ENCODE assay signal across 17 cellular contexts in genomic region chr12:48078901-48079300, GRCh38. TPM values are rescaled to one million over a fixed set of nuclear protein-coding genes. Genes with fewer than 3 reads are reported as not detected.
A peak's percentile ranks its signal among the peaks of the same experiment; 100 is the strongest.
DNase-seq lines count a peak whose midpoint lies in the region; ATAC-seq and TF ChIP-seq lines count a peak whose summit lies in the region.
"Had no signal": no experiment of that assay in that cellular context is flagged by ENCODE, and none has a peak within 500 bp of the region (broad histone marks: within the 10 kb centered on the region; RNA-seq: fewer than 3 reads in every experiment).

No MANE protein-coding gene starts in this region.

- H4K91ac ChIP-seq in IMR-90 (ENCODE audit: insufficient read depth, low read depth, low read length), result peak overlapping the region; percentile 60

- H3K18ac ChIP-seq in IMR-90 (ENCODE audit: low read depth, low read length), result peak overlapping the region; percentile 71; the same call in 1 of the 2 replicates

- H4K20me1 ChIP-seq in IMR-90 (ENCODE audit: insufficient read depth, low read length), result no peaks in the 10 kb centered on the region

- no peaks in the 10 kb centered on the region for H3K9me1 ChIP-seq in IMR-90 (ENCODE audit: insufficient read depth, low read length)

- no TSS peak for BruUV-seq in IMR-90 (replicated peaks; lab: Mats Ljungman, UMichigan)

- peak overlapping the region; percentile 69; the same call in 1 of the 2 replicates for H3K56ac ChIP-seq in IMR-90 (ENCODE audit: extremely low read depth, insufficient read depth, low read length)

- H3K4me3 ChIP-seq in AG09309 (ENCODE audit: control insufficient read depth, low read depth, low read length), result no peak overlapping the region
- H3K4me3 ChIP-seq in IMR-90 (ENCODE audit: insufficient read depth, low read depth, low read length), result no peak overlapping the region
- H3K4me3 ChIP-seq in foreskin fibroblast (ENCODE audit: low read depth in 1 of 2, low read length in 2 of 2), result no peak overlapping the region
- no peak overlapping the region for H3K4me3 ChIP-seq in prostate gland
- H3K4me3 ChIP-seq: A549, left ventricle myocardium inferior, testis had no signal

- no peak for TF ChIP-seq POLR2A in IMR-90 (IDR thresholded peaks at IDR 0.05; ENCODE audit: low read depth, low read length)
- TF ChIP-seq POLR2A in prostate gland (IDR thresholded peaks at IDR 0.05), result no peak

- no peaks in the 10 kb centered on the region; a peak in 1 of 4 replicates for H3K79me1 ChIP-seq in IMR-90 (ENCODE audit: low read depth in 1 of 2, low read length in 2 of 2)

- no peaks in the 10 kb centered on the region for H3K27me3 ChIP-seq in IMR-90 (ENCODE audit: control insufficient read depth, insufficient read depth, low read length)
- H3K27me3 ChIP-seq in prostate gland (replicated peaks; ENCODE audit: insufficient read depth), result no peaks in the 10 kb centered on the region
- H3K27me3 ChIP-seq: testis had no signal

- no peak overlapping the region for H2AK9ac ChIP-seq in IMR-90 (replicated peaks; ENCODE audit: low read depth, low read length, poor library complexity)

- 92% methylated on average over 2 of the region's 5 CpGs; no CpG with 5 or more reads in 1 of the 2 experiments for WGBS in IMR-90 (ENCODE audit: extremely low coverage in 2 of 2, insufficient read length in 1 of 2), 2 experiments
- WGBS in prostate gland, result 94% methylated on average over 5 of the region's 5 CpGs

- H2AFZ ChIP-seq in IMR-90 (replicated peaks; ENCODE audit: low read length, poor library complexity), result no peak overlapping the region

- peak overlapping the region; percentile 81 for H3K27ac ChIP-seq in IMR-90 (ENCODE audit: insufficient read depth, low read length)
- no peak overlapping the region for H3K27ac ChIP-seq in prostate gland
- H3K27ac ChIP-seq: A549, left ventricle myocardium inferior, testis had no signal

- peak overlapping the region; percentile 83 for H2BK5ac ChIP-seq in IMR-90 (ENCODE audit: low read depth, low read length, poor library complexity, severe bottlenecking)

- H3K4ac ChIP-seq in IMR-90 (ENCODE audit: low read depth, low read length), result no peak overlapping the region

- H3K14ac ChIP-seq in IMR-90 (replicated peaks; ENCODE audit: low read depth, low read length), result peak overlapping the region; percentile 87

- H4K8ac ChIP-seq in IMR-90 (ENCODE audit: low read depth in 2 of 2, low read length in 2 of 2), result peak overlapping the region in 1 of 2 experiments; percentile 77; a peak in 2 of 4 replicates

- peak overlapping the region; percentile 63 for H3K9ac ChIP-seq in IMR-90 (ENCODE audit: low read depth, low read length)

- no peak overlapping the region; the same call in 1 of the 2 replicates for H2BK120ac ChIP-seq in IMR-90 (ENCODE audit: low read depth, low read length)

- DNase-seq in AG09309 (ENCODE audit: low read depth) (peak; percentile 17), IMR-90 (peak; percentile 64), amniotic epithelial cell (ENCODE audit: low read depth) (peak; percentile 71), foreskin fibroblast (peak; percentile 67 to 84), KBM-7 (no peak), epidermal melanocyte (ENCODE audit: insufficient read length, low spot score) (no peak), prostate gland (ENCODE audit: low spot score) (no peak)
- no peak for DNase-seq in activated CD4-positive, alpha-beta T cell treated with anti-CD3 and anti-CD28 coated beads for 48 hours
- DNase-seq: activated CD4-positive, alpha-beta T cell treated with anti-CD3 and anti-CD28 coated beads for 36 hours; activated naive CD8-positive, alpha-beta T cell treated with anti-CD3 and anti-CD28 coated beads, Interleukin-2, amount 50 U/mL, for 24 hours; activated T-cell treated with anti-CD3 and anti-CD28 coated beads, Interleukin-2, amount 50 U/mL, for 4 hours; Caco-2; left ventricle myocardium inferior; NCI-H1092; testis had no signal

- peak; percentile 92 for ATAC-seq in IMR-90 (ENCODE audit: low read depth)
- ATAC-seq: A549; activated CD4-positive, alpha-beta T cell treated with anti-CD3 and anti-CD28 coated beads for 36 hours; activated naive CD8-positive, alpha-beta T cell treated with anti-CD3 and anti-CD28 coated beads, Interleukin-2, amount 50 U/mL, for 24 hours; activated T-cell treated with anti-CD3 and anti-CD28 coated beads, Interleukin-2, amount 50 U/mL, for 4 hours; Right ventricle myocardium inferior had no signal

- POLR2A ChIA-PET in IMR-90 (lab: Charles Lee; ENCODE audit: unreplicated experiment), result no interaction called here

- dilution Hi-C loops in IMR-90 (cut with HindIII; ENCODE audit: low sequenced_read_pairs, unreplicated experiment), result no loop called here

- H3K9me3 ChIP-seq in IMR-90 (ENCODE audit: control insufficient read depth, insufficient read depth, low read length), result no peaks in the 10 kb centered on the region
- H3K9me3 ChIP-seq in prostate gland, result no peaks in the 10 kb centered on the region
- H3K9me3 ChIP-seq: A549, left ventricle myocardium inferior, testis had no signal

- CTCF ChIA-PET in IMR-90 (lab: Yijun Ruan, JAX), result no interaction called here

- no peak for TF ChIP-seq CTCF in AG09309 (IDR thresholded peaks at IDR 0.05; ENCODE audit: control insufficient read depth, insufficient read depth, low read depth, low read length, missing control alignments)
- TF ChIP-seq CTCF in IMR-90 (conservative IDR thresholded peaks at IDR 0.05; ENCODE audit: low read depth, low read length), result no peak
- no peak for TF ChIP-seq CTCF in foreskin fibroblast (IDR thresholded peaks at IDR 0.05; ENCODE audit: low read depth, low read length)
- TF ChIP-seq CTCF in prostate gland (IDR thresholded peaks at IDR 0.05), result no peak

- H3K23ac ChIP-seq in IMR-90 (ENCODE audit: low read depth, low read length), result no peak overlapping the region

- no peaks in the 10 kb centered on the region for H3K4me1 ChIP-seq in IMR-90 (ENCODE audit: control insufficient read depth, insufficient read depth, low read length)
- no peaks in the 10 kb centered on the region for H3K4me1 ChIP-seq in prostate gland (replicated peaks)
- H3K4me1 ChIP-seq: A549, Caco-2, testis had no signal

- H2BK15ac ChIP-seq in IMR-90 (ENCODE audit: low read depth, low read length), result no peak overlapping the region; the same call in 2 of the 3 replicates

- no peak overlapping the region for H2AK5ac ChIP-seq in IMR-90 (ENCODE audit: low read depth, low read length)

- peak overlapping the region; percentile 89; the same call in 1 of the 2 replicates for H4K5ac ChIP-seq in IMR-90 (ENCODE audit: low read depth, low read length)

- H2BK20ac ChIP-seq in IMR-90 (ENCODE audit: low read depth, low read length), result no peak overlapping the region

- in situ Hi-C loops in IMR-90 (cut with MboI; ENCODE audit: low sequenced_read_pairs) (no loop called here), KBM-7 (cut with MboI; ENCODE audit: low pct_unique_long_range_greater_than_20kb, low sequenced_read_pairs) (no loop called here)

- H3K4me2 ChIP-seq in IMR-90 (ENCODE audit: low read depth, low read length), result no peak overlapping the region
- H3K4me2 ChIP-seq: A549 had no signal

- intact Hi-C loops in IMR-90 (cut with micrococcal nuclease) (no loop called here), prostate gland (cut with DNase I) (no loop called here)

- H3K36me3 ChIP-seq in IMR-90 (ENCODE audit: control insufficient read depth, insufficient read depth, low read length) (peaks cover 14% of the 10 kb centered on the region), prostate gland (no peaks in the 10 kb centered on the region)

- TF ChIP-seq RAD21 in IMR-90 (IDR thresholded peaks at IDR 0.05; ENCODE audit: low read length), result no peak

TF ChIP-seq in IMR-90, 13 proteins besides CTCF, POLR2A, EP300 and RAD21:
- TF ChIP-seq RCOR1 (IDR thresholded peaks at IDR 0.05; ENCODE audit: insufficient replicate concordance, low read length) (no peak), CEBPB (IDR thresholded peaks at IDR 0.05; ENCODE audit: low read depth, low read length) (peak; percentile 98)

RNA-seq across cellular contexts. Expression of gene SENP1, which starts 27.0 kb away (rescaled TPM):
- total RNA-seq in IMR-90 (2012; rRNA removed), result 22.5 and 25.3 TPM in 2 replicates
- 6.9 and 7.2 TPM in 2 replicates for polyA plus RNA-seq in IMR-90 (2012; rRNA removed)
- 1.4 and 1.8 TPM in 2 replicates for polyA plus RNA-seq in IMR-90 (2012; cell fraction: cytosol; rRNA removed)
- polyA plus RNA-seq in IMR-90 (2012; cell fraction: nucleus; rRNA removed; ENCODE audit: low replicate concordance), result 1.2 and 8.4 TPM in 2 replicates
- total RNA-seq in prostate gland, result 10 to 100 TPM; 11.5 to 49.6 TPM

RNA-seq across cellular contexts. Expression of gene PFKM, which starts 40.3 kb away (rescaled TPM):
- 77.5 and 82.6 TPM in 2 replicates for total RNA-seq in IMR-90 (2012; rRNA removed)
- polyA plus RNA-seq in IMR-90 (2012; rRNA removed), result 49.4 and 56.7 TPM in 2 replicates
- polyA plus RNA-seq in IMR-90 (2012; cell fraction: cytosol; rRNA removed), result 26.8 and 33.5 TPM in 2 replicates
- 76.9 and 127 TPM in 2 replicates for polyA plus RNA-seq in IMR-90 (2012; cell fraction: nucleus; rRNA removed; ENCODE audit: low replicate concordance)
- 10 to 100 TPM; 36.9 to 71.9 TPM for total RNA-seq in prostate gland

Comparison
In these comparisons a context has a peak if more than half of its experiments do, and no peak if none do; other contexts are left out.
1. DNase-seq: peak in AG09309 (single experiment), IMR-90 (single experiment), amniotic epithelial cell (single experiment) and foreskin fibroblast (2 of 2); none in KBM-7 (single experiment), epidermal melanocyte (single experiment), activated CD4-positive, alpha-beta T cell treated with anti-CD3 and anti-CD28 coated beads for 48 hours (single experiment) and prostate gland (single experiment).